ENCODE assay signal across 27 cellular contexts in the genomic region with DNA sequence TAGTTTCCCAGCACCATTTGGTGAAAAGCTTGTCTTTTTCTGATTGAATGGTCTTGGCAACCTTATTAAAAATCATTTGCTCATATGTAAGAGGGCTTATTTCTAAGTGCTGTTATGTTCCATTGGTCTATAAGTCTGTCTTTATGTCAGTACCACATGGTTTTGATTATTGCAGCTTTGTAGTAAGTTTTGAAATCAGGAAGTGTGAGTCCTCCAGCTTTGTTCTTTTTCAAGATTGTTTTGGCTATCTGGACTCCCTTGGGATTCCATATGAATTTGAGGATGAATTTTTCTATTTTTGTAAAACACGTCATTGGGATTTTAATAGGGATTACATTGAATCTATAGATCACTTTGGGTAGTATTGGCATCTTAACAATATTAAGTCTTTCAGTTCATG. TPM values are rescaled to one million over a fixed set of nuclear protein-coding genes. Genes with fewer than 3 reads are reported as not detected.
DNase-seq lines count a peak whose midpoint lies in the region; ATAC-seq and TF ChIP-seq lines count a peak whose summit lies in the region.
"Had no signal": no experiment of that assay in that cellular context is flagged by ENCODE, and none has a peak within 500 bp of the region (broad histone marks: within the 10 kb centered on the region; RNA-seq: fewer than 3 reads in every experiment).

No MANE protein-coding gene starts in this region.

- no peaks in the 10 kb centered on the region for H3K9me3 Mint-ChIP-seq in activated CD4-positive, alpha-beta T cell treated with anti-CD3 and anti-CD28 coated beads, Interleukin-2, amount 10 ng/mL, durations not matched to agents 7 days and 5 days
- H3K9me3 Mint-ChIP-seq in activated CD4-positive, alpha-beta T cell treated with anti-CD3 and anti-CD28 coated beads for 36 hours (ENCODE audit: low read depth), result no peaks in the 10 kb centered on the region
- peaks cover 15% of the 10 kb centered on the region for H3K9me3 Mint-ChIP-seq in mesothelial cell of epicardium
- H3K9me3 Mint-ChIP-seq: activated naive CD4-positive, alpha-beta T cell treated with anti-CD3 and anti-CD28 coated beads, Interleukin-2, amount 10 ng/mL, durations not matched to agents 7 days and 5 days; activated T-cell treated with anti-CD3 and anti-CD28 coated beads, Interleukin-2, amount 50 U/mL, for 24 hours; naive thymus-derived CD4-positive, alpha-beta T cell; stimulated activated naive CD8-positive, alpha-beta T cell treated with anti-CD3 and anti-CD28 coated beads, Interleukin-15, amount 100 ng/mL, for 72 hours had no signal

- CTCF ChIA-PET in activated CD4-positive, alpha-beta T cell treated with anti-CD3 and anti-CD28 coated beads, Interleukin-2, amount 10 ng/mL, durations not matched to agents 7 days and 5 days (lab: Charles Lee), result interaction anchor here (1.1 kb wide), 1 partner anchor 24 kb away, joined by 4 read pairs; the partner anchor contains the start of gene IDE
- CTCF ChIA-PET in activated CD4-positive, alpha-beta T cell treated with anti-CD3 and anti-CD28 coated beads for 36 hours (lab: Charles Lee), result interaction anchor here (1.2 kb wide), 1 partner anchor 23 kb away, joined by 6 read pairs; no protein-coding TSS in a partner anchor

- no peaks in the 10 kb centered on the region for H3K27me3 ChIP-seq in upper lobe of left lung
- H3K27me3 ChIP-seq: heart left ventricle, transverse colon had no signal

- POLR2A ChIA-PET in activated CD4-positive, alpha-beta T cell treated with anti-CD3 and anti-CD28 coated beads, Interleukin-2, amount 10 ng/mL, durations not matched to agents 7 days and 5 days (lab: Charles Lee), result no interaction called here
- POLR2A ChIA-PET in activated CD4-positive, alpha-beta T cell treated with anti-CD3 and anti-CD28 coated beads for 36 hours (lab: Charles Lee), result no interaction called here

- H3K27ac ChIP-seq in upper lobe of left lung, result no peak overlapping the region
- H3K27ac ChIP-seq: heart left ventricle, transverse colon had no signal

- peak overlapping the region; percentile 51 for H3K27ac Mint-ChIP-seq in activated CD4-positive, alpha-beta T cell treated with anti-CD3 and anti-CD28 coated beads, Interleukin-2, amount 10 ng/mL, durations not matched to agents 7 days and 5 days
- no peak overlapping the region for H3K27ac Mint-ChIP-seq in activated CD4-positive, alpha-beta T cell treated with anti-CD3 and anti-CD28 coated beads for 36 hours
- H3K27ac Mint-ChIP-seq in mesothelial cell of epicardium, result peak overlapping the region; percentile 30
- H3K27ac Mint-ChIP-seq: activated T-cell treated with anti-CD3 and anti-CD28 coated beads, Interleukin-2, amount 50 U/mL, for 24 hours; B cell had no signal

- TF ChIP-seq EP300 in upper lobe of left lung (IDR thresholded peaks at IDR 0.05), result no peak

- intact Hi-C loops in activated CD4-positive, alpha-beta T cell treated with anti-CD3 and anti-CD28 coated beads for 36 hours (cut with DNase I, micrococcal nuclease), result loop anchor here (10.0 kb wide), 4 partner anchors 246 to 1404 kb away; partner anchors contain the start of genes CEP55 (in 1 of the 2), EXOC6 (in 1 of the 2) and TNKS2 (in 1 of the 2)
- intact Hi-C loops in left ventricle myocardium superior (cut with micrococcal nuclease), result no loop called here

- TF ChIP-seq POLR2A in NB4 (IDR thresholded peaks at IDR 0.05; ENCODE audit: extremely low read depth, insufficient read length), result no peak
- no peak for TF ChIP-seq POLR2A in upper lobe of left lung (IDR thresholded peaks at IDR 0.05)

- H3K4me3 Mint-ChIP-seq in activated CD4-positive, alpha-beta T cell treated with anti-CD3 and anti-CD28 coated beads, Interleukin-2, amount 10 ng/mL, durations not matched to agents 7 days and 5 days, result no peak overlapping the region
- no peak overlapping the region for H3K4me3 Mint-ChIP-seq in activated CD4-positive, alpha-beta T cell treated with anti-CD3 and anti-CD28 coated beads for 36 hours
- no peak overlapping the region for H3K4me3 Mint-ChIP-seq in mesothelial cell of epicardium
- H3K4me3 Mint-ChIP-seq: activated naive CD4-positive, alpha-beta T cell treated with anti-CD3 and anti-CD28 coated beads, Interleukin-2, amount 10 ng/mL, durations not matched to agents 7 days and 5 days; activated T-cell treated with anti-CD3 and anti-CD28 coated beads, Interleukin-2, amount 50 U/mL, for 24 hours; B cell; stimulated activated naive CD8-positive, alpha-beta T cell treated with anti-CD3 and anti-CD28 coated beads, Interleukin-15, amount 100 ng/mL, for 72 hours had no signal

- H3K9me3 ChIP-seq in upper lobe of left lung, result no peaks in the 10 kb centered on the region
- H3K9me3 ChIP-seq: heart left ventricle, SK-N-SH, transverse colon had no signal

- H3K36me3 ChIP-seq in upper lobe of left lung, result no peaks in the 10 kb centered on the region
- H3K36me3 ChIP-seq: heart left ventricle, transverse colon had no signal

- H3K4me1 ChIP-seq in upper lobe of left lung, result peaks cover 3 to 9% (median 5%) of the 10 kb centered on the region in 4 donors

- peaks cover 66% of the 10 kb centered on the region for H3K4me1 Mint-ChIP-seq in activated CD4-positive, alpha-beta T cell treated with anti-CD3 and anti-CD28 coated beads, Interleukin-2, amount 10 ng/mL, durations not matched to agents 7 days and 5 days
- H3K4me1 Mint-ChIP-seq in activated CD4-positive, alpha-beta T cell treated with anti-CD3 and anti-CD28 coated beads for 36 hours, result peaks cover 38% of the 10 kb centered on the region
- H3K4me1 Mint-ChIP-seq in mesothelial cell of epicardium, result peaks cover 15% of the 10 kb centered on the region

- peaks cover 54% of the 10 kb centered on the region for H3K36me3 Mint-ChIP-seq in activated CD4-positive, alpha-beta T cell treated with anti-CD3 and anti-CD28 coated beads, Interleukin-2, amount 10 ng/mL, durations not matched to agents 7 days and 5 days (ENCODE audit: low read depth)
- H3K36me3 Mint-ChIP-seq in activated CD4-positive, alpha-beta T cell treated with anti-CD3 and anti-CD28 coated beads for 36 hours (ENCODE audit: low read depth), result peaks cover 24% of the 10 kb centered on the region
- H3K36me3 Mint-ChIP-seq in mesothelial cell of epicardium, result peaks cover 19% of the 10 kb centered on the region

- no peak for TF ChIP-seq CTCF in NB4 (IDR thresholded peaks at IDR 0.05; ENCODE audit: low read depth, low read length)
- TF ChIP-seq CTCF in cardiac fibroblast (IDR thresholded peaks at IDR 0.05; ENCODE audit: low read depth, low read length), result no peak
- no peak for TF ChIP-seq CTCF in mesothelial cell of epicardium (IDR thresholded peaks at IDR 0.05; ENCODE audit: unreplicated experiment)
- no peak for TF ChIP-seq CTCF in upper lobe of left lung (IDR thresholded peaks at IDR 0.05)

- no peak for ATAC-seq in activated CD4-positive, alpha-beta T cell treated with anti-CD3 and anti-CD28 coated beads for 36 hours
- ATAC-seq in HG03342 (IDR thresholded peaks at IDR 0.05; ENCODE audit: unreplicated experiment) (no peak), left ventricle myocardium superior (no peak), upper lobe of left lung (ENCODE audit: low FRiP score in 2 of 2) (no peak)
- ATAC-seq: heart left ventricle; left cardiac atrium; naive thymus-derived CD4-positive, alpha-beta T cell; stimulated activated naive CD8-positive, alpha-beta T cell treated with anti-CD3 and anti-CD28 coated beads, Interleukin-15, amount 100 ng/mL, for 72 hours had no signal

- H3K4me3 ChIP-seq in NB4 (ENCODE audit: low read depth, low read length), result peak overlapping the region; percentile 3
- H3K4me3 ChIP-seq in cardiac fibroblast (replicated peaks in 1 of 2; ENCODE audit: low read depth in 2 of 2, low read length in 2 of 2), result no peak overlapping the region
- no peak overlapping the region for H3K4me3 ChIP-seq in upper lobe of left lung
- H3K4me3 ChIP-seq: heart left ventricle, transverse colon had no signal

- 97 to 100% methylated on average over 1 of the region's 1 CpG for WGBS in upper lobe of left lung, 2 donors

- no peak for DNase-seq in activated CD4-positive, alpha-beta T cell treated with anti-CD3 and anti-CD28 coated beads, Interleukin-2, amount 10 ng/mL, durations not matched to agents 7 days and 5 days
- no peak for DNase-seq in activated CD4-positive, alpha-beta T cell treated with anti-CD3 and anti-CD28 coated beads for 36 hours
- DNase-seq in NB4 (ENCODE audit: low read depth) (peak; percentile 45), cardiac fibroblast (ENCODE audit: low read depth in 2 of 2) (peak; percentile 36 to 79), mesothelial cell of epicardium (ENCODE audit: low spot score in 2 of 2, unreplicated experiment in 2 of 2) (no peak), left ventricle myocardium superior (no peak), upper lobe of left lung (no peak)
- DNase-seq: activated CD4-positive, CD25-positive, alpha-beta regulatory T cell; activated naive CD4-positive, alpha-beta T cell treated with anti-CD3 and anti-CD28 coated beads, Interleukin-2, amount 10 ng/mL, durations not matched to agents 7 days and 5 days; activated T-cell treated with anti-CD3 and anti-CD28 coated beads, Interleukin-2, amount 50 U/mL, for 24 hours; amygdala; cortex of kidney; H7; heart left ventricle; Kasumi-1; left cardiac atrium; naive thymus-derived CD4-positive, alpha-beta T cell; NCI-H1092 treated with DMSO at 0.1 percent for 48 hours; NCI-H1930; NCI-H748 treated with DMSO at 0.1 percent for 48 hours; nucleus accumbens; SK-N-SH; stimulated activated naive CD8-positive, alpha-beta T cell treated with anti-CD3 and anti-CD28 coated beads, Interleukin-15, amount 100 ng/mL, for 72 hours; T1000; transverse colon had no signal

- no peaks in the 10 kb centered on the region for H3K27me3 Mint-ChIP-seq in activated CD4-positive, alpha-beta T cell treated with anti-CD3 and anti-CD28 coated beads, Interleukin-2, amount 10 ng/mL, durations not matched to agents 7 days and 5 days
- H3K27me3 Mint-ChIP-seq in activated CD4-positive, alpha-beta T cell treated with anti-CD3 and anti-CD28 coated beads for 36 hours, result no peaks in the 10 kb centered on the region
- H3K27me3 Mint-ChIP-seq in mesothelial cell of epicardium (ENCODE audit: low read depth), result no peaks in the 10 kb centered on the region
- H3K27me3 Mint-ChIP-seq: activated naive CD4-positive, alpha-beta T cell treated with anti-CD3 and anti-CD28 coated beads, Interleukin-2, amount 10 ng/mL, durations not matched to agents 7 days and 5 days; activated T-cell treated with anti-CD3 and anti-CD28 coated beads, Interleukin-2, amount 50 U/mL, for 24 hours; B cell; stimulated activated naive CD8-positive, alpha-beta T cell treated with anti-CD3 and anti-CD28 coated beads, Interleukin-15, amount 100 ng/mL, for 72 hours had no signal

RNA-seq across cellular contexts. Expression of gene KIF11, which starts 5.4 kb away (rescaled TPM):
- total RNA-seq in activated CD4-positive, alpha-beta T cell treated with anti-CD3 and anti-CD28 coated beads, Interleukin-2, amount 10 ng/mL, durations not matched to agents 7 days and 5 days, result 100 to 1,000 TPM in 1 of 2 experiments, 10 to 100 TPM in 1; 89.8 to 105 TPM
- 10 to 100 TPM; 59.1 to 59.3 TPM for total RNA-seq in activated CD4-positive, alpha-beta T cell treated with anti-CD3 and anti-CD28 coated beads for 36 hours
- total RNA-seq in mesothelial cell of epicardium (18.0 to 19.5 TPM (median 19.4 TPM) in 3 replicates), left ventricle myocardium superior (0.64 TPM), upper lobe of left lung (1 to 10 TPM in 4 of 6 donors, under 1 TPM in 2; under 0.01 to 2.4 (median 1.6) TPM)

RNA-seq across cellular contexts. Expression of gene IDE, which starts 24.4 kb away (rescaled TPM):
- total RNA-seq in activated CD4-positive, alpha-beta T cell treated with anti-CD3 and anti-CD28 coated beads, Interleukin-2, amount 10 ng/mL, durations not matched to agents 7 days and 5 days, result 10 to 100 TPM; 21.7 to 29.0 TPM
- total RNA-seq in activated CD4-positive, alpha-beta T cell treated with anti-CD3 and anti-CD28 coated beads for 36 hours, result 10 to 100 TPM; 30.8 to 35.5 TPM
- total RNA-seq in mesothelial cell of epicardium (29.7 to 35.6 TPM (median 30.3 TPM) in 3 replicates), left ventricle myocardium superior (47.8 TPM), upper lobe of left lung (10 to 100 TPM; 12.4 to 38.4 (median 27.1) TPM)

Comparison
In these comparisons a context has a peak if more than half of its experiments do, and no peak if none do; other contexts are left out.
1. DNase-seq: peak in NB4 (single experiment) and cardiac fibroblast (2 of 2); none in activated CD4-positive, alpha-beta T cell treated with anti-CD3 and anti-CD28 coated beads, Interleukin-2, amount 10 ng/mL, durations not matched to agents 7 days and 5 days (single experiment), activated CD4-positive, alpha-beta T cell treated with anti-CD3 and anti-CD28 coated beads for 36 hours (single experiment), mesothelial cell of epicardium (0 of 2), left ventricle myocardium superior (single experiment) and upper lobe of left lung (0 of 2).